Comparison of ENCODE assay signal across 17 cellular contexts in genomic region chr11:123690490-123690889, GRCh38. TPM values are rescaled to one million over a fixed set of nuclear protein-coding genes. Genes with fewer than 3 reads are reported as not detected.
DNase-seq lines count a peak whose midpoint lies in the region; ATAC-seq and TF ChIP-seq lines count a peak whose summit lies in the region.
"Had no signal": no experiment of that assay in that cellular context is flagged by ENCODE, and none has a peak within 500 bp of the region (broad histone marks: within the 10 kb centered on the region; RNA-seq: fewer than 3 reads in every experiment).

No MANE protein-coding gene starts in this region.

- intact Hi-C loops in Right ventricle myocardium superior (cut with DNase I), result no loop called here

- no peaks in the 10 kb centered on the region for H3K4me1 Mint-ChIP-seq in activated naive CD8-positive, alpha-beta T cell treated with anti-CD3 and anti-CD28 coated beads, Interleukin-2, amount 50 U/mL, for 24 hours
- peaks cover 2% of the 10 kb centered on the region for H3K4me1 Mint-ChIP-seq in activated naive CD8-positive, alpha-beta T cell treated with anti-CD3 and anti-CD28 coated beads for 36 hours
- H3K4me1 Mint-ChIP-seq: nephron progenitor cell had no signal

- no peak for DNase-seq in activated naive CD8-positive, alpha-beta T cell treated with anti-CD3 and anti-CD28 coated beads, Interleukin-2, amount 50 U/mL, for 24 hours
- no peak for DNase-seq in activated naive CD8-positive, alpha-beta T cell treated with anti-CD3 and anti-CD28 coated beads for 36 hours
- DNase-seq in RPMI7951 (ENCODE audit: low read depth) (peak; percentile 57), foreskin fibroblast (peak; percentile 32 to 41), stromal cell of bone marrow (ENCODE audit: low read depth) (peak; percentile 43), NCI-H1048 (lab: John Stamatoyannopoulos, UW) (no peak), Right ventricle myocardium superior (no peak)
- DNase-seq: activated CD4-positive, alpha-beta T cell treated with anti-CD3 and anti-CD28 coated beads, Interleukin-2, amount 50 U/mL, for 4 hours; BE2C; GDM1; Karpas-422; left colon; nephron progenitor cell had no signal

- H3K4me3 ChIP-seq in foreskin fibroblast (ENCODE audit: low read depth in 1 of 2, low read length in 2 of 2), result no peak overlapping the region
- H3K4me3 ChIP-seq: dorsolateral prefrontal cortex, gastroesophageal sphincter had no signal

- peaks cover 13% of the 10 kb centered on the region for H3K27me3 Mint-ChIP-seq in activated naive CD8-positive, alpha-beta T cell treated with anti-CD3 and anti-CD28 coated beads, Interleukin-2, amount 50 U/mL, for 24 hours
- no peaks in the 10 kb centered on the region for H3K27me3 Mint-ChIP-seq in activated naive CD8-positive, alpha-beta T cell treated with anti-CD3 and anti-CD28 coated beads for 36 hours

- H3K27ac Mint-ChIP-seq in activated naive CD8-positive, alpha-beta T cell treated with anti-CD3 and anti-CD28 coated beads, Interleukin-2, amount 50 U/mL, for 24 hours, result no peak overlapping the region
- no peak overlapping the region for H3K27ac Mint-ChIP-seq in activated naive CD8-positive, alpha-beta T cell treated with anti-CD3 and anti-CD28 coated beads for 36 hours
- H3K27ac Mint-ChIP-seq: nephron progenitor cell had no signal

- TF ChIP-seq CTCF in foreskin fibroblast (IDR thresholded peaks at IDR 0.05; ENCODE audit: low read depth, low read length), result no peak

- H3K9me3 Mint-ChIP-seq in activated naive CD8-positive, alpha-beta T cell treated with anti-CD3 and anti-CD28 coated beads, Interleukin-2, amount 50 U/mL, for 24 hours, result no peaks in the 10 kb centered on the region
- no peaks in the 10 kb centered on the region for H3K9me3 Mint-ChIP-seq in activated naive CD8-positive, alpha-beta T cell treated with anti-CD3 and anti-CD28 coated beads for 36 hours
- H3K9me3 Mint-ChIP-seq: nephron progenitor cell had no signal

- no peak overlapping the region for H3K4me3 Mint-ChIP-seq in activated naive CD8-positive, alpha-beta T cell treated with anti-CD3 and anti-CD28 coated beads, Interleukin-2, amount 50 U/mL, for 24 hours
- H3K4me3 Mint-ChIP-seq in activated naive CD8-positive, alpha-beta T cell treated with anti-CD3 and anti-CD28 coated beads for 36 hours, result no peak overlapping the region
- H3K4me3 Mint-ChIP-seq: nephron progenitor cell had no signal

- no peaks in the 10 kb centered on the region for H3K36me3 Mint-ChIP-seq in activated naive CD8-positive, alpha-beta T cell treated with anti-CD3 and anti-CD28 coated beads, Interleukin-2, amount 50 U/mL, for 24 hours (ENCODE audit: low read depth)
- H3K36me3 Mint-ChIP-seq in activated naive CD8-positive, alpha-beta T cell treated with anti-CD3 and anti-CD28 coated beads for 36 hours, result no peaks in the 10 kb centered on the region

- peak; percentile 57 for ATAC-seq in activated naive CD8-positive, alpha-beta T cell treated with anti-CD3 and anti-CD28 coated beads, Interleukin-2, amount 50 U/mL, for 24 hours
- ATAC-seq in HG03457 (IDR thresholded peaks at IDR 0.05; ENCODE audit: unreplicated experiment) (no peak), Right ventricle myocardium superior (ENCODE audit: poor library complexity) (no peak)
- ATAC-seq: gastroesophageal sphincter, left colon had no signal

RNA-seq across cellular contexts. Expression of gene SCN3B, which starts 36.1 kb away (rescaled TPM):
- not detected for total RNA-seq in activated naive CD8-positive, alpha-beta T cell treated with anti-CD3 and anti-CD28 coated beads for 36 hours
- not detected in 2 replicates for total RNA-seq in RPMI7951 (2014; rRNA removed; shearing (Covaris generic))
- total RNA-seq in Right ventricle myocardium superior, result 0.56 TPM
- total RNA-seq: T-helper 1 cell treated with Interleukin-12 subunit alpha and Interleukin-12 subunit beta and Interleukin-4 antibody, amounts not matched to agents 30 ng/mL and 1 ng/mL, for 36 hours had no signal

RNA-seq across cellular contexts. Expression of gene ZNF202, which starts 51.0 kb away (rescaled TPM):
- total RNA-seq in activated naive CD8-positive, alpha-beta T cell treated with anti-CD3 and anti-CD28 coated beads for 36 hours, result 10 to 100 TPM; 14.4 to 18.6 TPM
- 5.5 and 11.3 TPM in 2 replicates for total RNA-seq in RPMI7951 (2014; rRNA removed; shearing (Covaris generic))
- 4.4 TPM for total RNA-seq in Right ventricle myocardium superior

Comparison
In these comparisons a context has a peak if more than half of its experiments do, and no peak if none do; other contexts are left out.
1. DNase-seq: peak in RPMI7951 (single experiment), foreskin fibroblast (2 of 2) and stromal cell of bone marrow (single experiment); none in activated naive CD8-positive, alpha-beta T cell treated with anti-CD3 and anti-CD28 coated beads, Interleukin-2, amount 50 U/mL, for 24 hours (single experiment), activated naive CD8-positive, alpha-beta T cell treated with anti-CD3 and anti-CD28 coated beads for 36 hours (single experiment), NCI-H1048 (single experiment) and Right ventricle myocardium superior (single experiment).